Comparison of ENCODE assay signal across 8 cellular contexts in the genomic region with DNA sequence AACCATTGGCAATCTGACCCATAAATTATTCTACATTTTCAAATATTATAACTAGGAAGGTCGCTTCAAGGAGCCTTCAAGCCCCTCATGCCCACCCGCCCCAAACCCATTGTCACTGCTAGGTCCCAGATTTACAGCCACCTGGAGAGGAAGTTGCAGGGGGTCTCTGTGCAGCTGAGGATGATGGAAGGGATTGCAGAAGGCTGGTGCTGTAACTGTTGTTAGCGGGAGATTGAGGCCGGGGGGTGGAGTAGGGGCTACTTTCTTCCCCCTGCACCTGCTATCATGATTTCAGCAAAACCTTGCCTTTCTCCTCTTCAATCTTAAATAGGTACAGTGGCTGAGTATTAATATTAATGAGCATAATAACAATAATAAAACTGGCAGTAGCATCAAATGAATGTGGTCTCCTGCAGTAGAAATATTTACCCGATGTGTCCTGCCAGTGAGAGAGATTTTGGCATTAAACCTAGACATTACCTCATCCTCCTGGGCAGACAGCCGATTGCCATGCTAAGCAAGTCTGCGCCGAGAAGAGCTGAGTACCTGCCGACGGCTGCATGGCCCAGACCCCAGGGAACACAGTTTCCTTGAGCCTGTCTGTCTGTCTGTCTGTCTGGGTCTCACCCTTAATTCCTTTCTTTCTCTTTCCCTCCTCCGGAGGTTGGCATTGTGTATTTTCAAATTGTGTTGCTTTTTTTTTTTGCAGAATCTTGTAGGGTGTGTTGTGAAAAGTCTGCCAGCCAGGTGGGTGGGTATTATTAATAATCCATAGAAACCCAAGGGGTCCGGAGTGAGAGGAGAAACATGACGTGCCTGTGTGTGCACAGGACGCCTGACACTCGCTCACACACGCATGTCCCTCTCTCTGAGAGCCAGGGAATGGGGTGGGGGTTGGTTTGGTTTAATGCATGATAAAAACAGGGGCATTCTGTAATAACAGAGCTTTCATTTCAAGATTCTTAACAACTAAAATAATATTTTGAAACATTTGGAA.
DNase-seq lines count a peak whose midpoint lies in the region; ATAC-seq and TF ChIP-seq lines count a peak whose summit lies in the region.

No MANE protein-coding gene starts in this region.

- peak; percentile 58 for DNase-seq in ELF-1 (ENCODE audit: low read depth, low spot score)
- DNase-seq in NCI-H748 (lab: John Stamatoyannopoulos, UW; ENCODE audit: unreplicated experiment), result peak; percentile 83
- peak; percentile 54 for DNase-seq in fibroblast of mammary gland (ENCODE audit: low read depth)
- no peak for DNase-seq in omental fat pad (ENCODE audit: low spot score)
- no peak for DNase-seq in activated CD4-positive, alpha-beta memory T cell treated with anti-CD3 and anti-CD28 coated beads for 36 hours
- no peak for DNase-seq in effector memory CD8-positive, alpha-beta T cell
- no peak for DNase-seq in T-helper 9 cell

- H3K27ac Mint-ChIP-seq in activated CD4-positive, alpha-beta memory T cell treated with anti-CD3 and anti-CD28 coated beads for 36 hours, result no peak overlapping the region
- no peak overlapping the region for H3K27ac Mint-ChIP-seq in effector memory CD8-positive, alpha-beta T cell

- H3K4me3 Mint-ChIP-seq in activated CD4-positive, alpha-beta memory T cell treated with anti-CD3 and anti-CD28 coated beads for 36 hours, result no peak overlapping the region
- H3K4me3 Mint-ChIP-seq in effector memory CD8-positive, alpha-beta T cell, result no peak overlapping the region

- CTCF ChIA-PET in activated CD4-positive, alpha-beta memory T cell treated with anti-CD3 and anti-CD28 coated beads for 36 hours (lab: Charles Lee), result interaction anchor here (0.6 to 1.8 kb wide), 4 partner anchors 30 to 341 kb away, joined by 3 to 10 read pairs (median 3); no protein-coding TSS in a partner anchor

- POLR2A ChIA-PET in activated CD4-positive, alpha-beta memory T cell treated with anti-CD3 and anti-CD28 coated beads for 36 hours (lab: Charles Lee), result interaction anchor here (1.8 kb wide), 1 partner anchor 282 kb away, joined by 4 read pairs; a partner anchor contains a TSS

- H3K4me1 Mint-ChIP-seq in activated CD4-positive, alpha-beta memory T cell treated with anti-CD3 and anti-CD28 coated beads for 36 hours (ENCODE audit: low read depth), result peaks cover 42% of the 10 kb centered on the region
- peaks cover 12 to 17% of the 10 kb centered on the region in 2 donors for H3K4me1 Mint-ChIP-seq in effector memory CD8-positive, alpha-beta T cell (ENCODE audit: low read depth in 2 of 2)

- intact Hi-C loops in activated CD4-positive, alpha-beta memory T cell treated with anti-CD3 and anti-CD28 coated beads for 36 hours (cut with micrococcal nuclease), result loop anchor here (5.0 kb wide), 1 partner anchor 61 kb away; no protein-coding TSS in a partner anchor

- H3K27me3 Mint-ChIP-seq in activated CD4-positive, alpha-beta memory T cell treated with anti-CD3 and anti-CD28 coated beads for 36 hours, result no peaks in the 10 kb centered on the region
- H3K27me3 Mint-ChIP-seq in effector memory CD8-positive, alpha-beta T cell, result no peaks in the 10 kb centered on the region

- no peak overlapping the region for H3K4me3 ChIP-seq in fibroblast of mammary gland (ENCODE audit: control insufficient read depth, low read depth, low read length)

- H3K9me3 Mint-ChIP-seq in activated CD4-positive, alpha-beta memory T cell treated with anti-CD3 and anti-CD28 coated beads for 36 hours, result peaks cover 19% of the 10 kb centered on the region
- peaks cover 5 to 9% of the 10 kb centered on the region in 2 donors for H3K9me3 Mint-ChIP-seq in effector memory CD8-positive, alpha-beta T cell

- peaks cover 28% of the 10 kb centered on the region for H3K36me3 Mint-ChIP-seq in activated CD4-positive, alpha-beta memory T cell treated with anti-CD3 and anti-CD28 coated beads for 36 hours
- H3K36me3 Mint-ChIP-seq in effector memory CD8-positive, alpha-beta T cell (ENCODE audit: insufficient read depth), result no peaks in the 10 kb centered on the region

- ATAC-seq in omental fat pad (ENCODE audit: low FRiP score) (peak; percentile 72), HG02588 (IDR thresholded peaks at IDR 0.05; ENCODE audit: unreplicated experiment) (no peak)
- no peak for ATAC-seq in effector memory CD8-positive, alpha-beta T cell (replicated peaks)

- TF ChIP-seq CTCF in fibroblast of mammary gland (conservative IDR thresholded peaks at IDR 0.05; ENCODE audit: control insufficient read depth, insufficient read depth, low read depth, low read length) (no peak), omental fat pad (IDR thresholded peaks at IDR 0.05) (no peak)

Comparison
In these comparisons a context has a peak if more than half of its experiments do, and no peak if none do; other contexts are left out.
1. DNase-seq: peak in ELF-1 (single experiment), NCI-H748 (single experiment) and fibroblast of mammary gland (single experiment); none in omental fat pad (single experiment), activated CD4-positive, alpha-beta memory T cell treated with anti-CD3 and anti-CD28 coated beads for 36 hours (single experiment), effector memory CD8-positive, alpha-beta T cell (0 of 3) and T-helper 9 cell (single experiment).